1 cellular context compared by ENCODE assay signal in genomic region chr10:116688241-116688711, GRCh38.
TF ChIP-seq lines count a peak whose summit lies in the region.

No MANE protein-coding gene starts in this region.

TF ChIP-seq in GM23338, 12 proteins besides CTCF, POLR2A, EP300 and RAD21 (continued from another document):
- TF ChIP-seq ZNF462 (CRISPR knock-in tag; IDR thresholded peaks at IDR 0.05) (no peak), STAT1 (IDR thresholded peaks at IDR 0.05; ENCODE audit: unreplicated experiment) (no peak), POLR2AphosphoS5 (IDR thresholded peaks at IDR 0.05; ENCODE audit: low read depth) (no peak), ZNF331 (CRISPR knock-in tag; IDR thresholded peaks at IDR 0.05; ENCODE audit: low read depth) (no peak), JUNB (IDR thresholded peaks at IDR 0.05; ENCODE audit: unreplicated experiment) (no peak), EZH2phosphoT487 (IDR thresholded peaks at IDR 0.05; ENCODE audit: unreplicated experiment) (no peak), NANOG (IDR thresholded peaks at IDR 0.05; ENCODE audit: borderline replicate concordance) (no peak), EZH2 (IDR thresholded peaks at IDR 0.05; ENCODE audit: low read depth, unreplicated experiment) (no peak), REST (IDR thresholded peaks at IDR 0.05; ENCODE audit: unreplicated experiment) (no peak), CREB1 (CRISPR knock-in tag; IDR thresholded peaks at IDR 0.05; ENCODE audit: low read depth) (no peak), ZNF114 (CRISPR knock-in tag; IDR thresholded peaks at IDR 0.05) (no peak)
TF ChIP-seq in GM23338: peak in this region for 0.
